ENCODE assay signal across 14 cellular contexts in genomic region chr4:87677731-87678130, GRCh38. TPM values are rescaled to one million over a fixed set of nuclear protein-coding genes. Genes with fewer than 3 reads are reported as not detected.
DNase-seq lines count a peak whose midpoint lies in the region; ATAC-seq and TF ChIP-seq lines count a peak whose summit lies in the region.
"Had no signal": no experiment of that assay in that cellular context is flagged by ENCODE, and none has a peak within 500 bp of the region (broad histone marks: within the 10 kb centered on the region; RNA-seq: fewer than 3 reads in every experiment).

No MANE protein-coding gene starts in this region.

- peaks cover 0 to 31% (median 19%) of the 10 kb centered on the region in 9 donors for H3K4me1 ChIP-seq in heart right ventricle

- H3K27ac Mint-ChIP-seq in mesothelial cell of epicardium = no peak overlapping the region
- H3K27ac Mint-ChIP-seq in CD4-positive, alpha-beta T cell = no peak overlapping the region
- no peak overlapping the region for H3K27ac Mint-ChIP-seq in stimulated activated naive B cell treated with anti-CD40 and anti-IgM and Interleukin-4, amounts not matched to agents 10 μg/mL and 1 μg/mL and 100 μg/mL, for 72 hours

- peaks cover 7% of the 10 kb centered on the region for H3K4me1 Mint-ChIP-seq in mesothelial cell of epicardium
- no peaks in the 10 kb centered on the region for H3K4me1 Mint-ChIP-seq in CD4-positive, alpha-beta T cell (ENCODE audit: low read depth)
- H3K4me1 Mint-ChIP-seq in stimulated activated naive B cell treated with anti-CD40 and anti-IgM and Interleukin-4, amounts not matched to agents 10 μg/mL and 1 μg/mL and 100 μg/mL, for 72 hours = no peaks in the 10 kb centered on the region

- POLR2A ChIA-PET in CD4-positive, alpha-beta T cell (lab: Charles Lee) = no interaction called here

- H3K36me3 ChIP-seq in heart right ventricle = no peaks in the 10 kb centered on the region

- H3K4me3 Mint-ChIP-seq in mesothelial cell of epicardium = no peak overlapping the region
- no peak overlapping the region for H3K4me3 Mint-ChIP-seq in CD4-positive, alpha-beta T cell
- H3K4me3 Mint-ChIP-seq in stimulated activated naive B cell treated with anti-CD40 and anti-IgM and Interleukin-4, amounts not matched to agents 10 μg/mL and 1 μg/mL and 100 μg/mL, for 72 hours = no peak overlapping the region

- H3K27me3 Mint-ChIP-seq in mesothelial cell of epicardium (ENCODE audit: low read depth) = no peaks in the 10 kb centered on the region
- peaks cover 15% of the 10 kb centered on the region for H3K27me3 Mint-ChIP-seq in CD4-positive, alpha-beta T cell
- H3K27me3 Mint-ChIP-seq in stimulated activated naive B cell treated with anti-CD40 and anti-IgM and Interleukin-4, amounts not matched to agents 10 μg/mL and 1 μg/mL and 100 μg/mL, for 72 hours = peaks cover 0 to 5% of the 10 kb centered on the region in 2 donors

- ATAC-seq in GM21515 (IDR thresholded peaks at IDR 0.05; ENCODE audit: unreplicated experiment) = peak; percentile 86
- ATAC-seq in HG03280 (IDR thresholded peaks at IDR 0.05; ENCODE audit: unreplicated experiment) = peak; percentile 86
- ATAC-seq in heart right ventricle = peak; percentile 62 to 88 (median 78)
- ATAC-seq in CD4-positive, alpha-beta T cell (ENCODE audit: poor library complexity) = no peak
- ATAC-seq in stimulated activated naive B cell treated with anti-CD40 and anti-IgM and Interleukin-4, amounts not matched to agents 10 μg/mL and 1 μg/mL and 100 μg/mL, for 72 hours (replicated peaks) = no peak

- no peaks in the 10 kb centered on the region for H3K27me3 ChIP-seq in heart right ventricle
- H3K27me3 ChIP-seq in CD4-positive, alpha-beta T cell (ENCODE audit: control insufficient read depth, insufficient read depth, low read length) = no peaks in the 10 kb centered on the region

- intact Hi-C loops in heart right ventricle (cut with DNase I) = loop anchor here in 9 of 10 donors (2.0 to 10.0 kb wide), 12 partner anchors 53 to 537 kb away; partner anchors contain the start of gene SPP1 (in 3 of the 9)
- intact Hi-C loops in CD4-positive, alpha-beta T cell (cut with DNase I, micrococcal nuclease) = loop anchor here in 1 of 2 experiments (5.0 kb wide), 1 partner anchor 840 kb away; no protein-coding TSS in a partner anchor

- no peak overlapping the region for H3K4me3 ChIP-seq in GM12864 (ENCODE audit: low read depth, low read length)
- H3K4me3 ChIP-seq in heart right ventricle = no peak overlapping the region

- H3K9me3 Mint-ChIP-seq in mesothelial cell of epicardium = peaks cover 28% of the 10 kb centered on the region
- peaks cover 3% of the 10 kb centered on the region for H3K9me3 Mint-ChIP-seq in CD4-positive, alpha-beta T cell
- peaks cover 10 to 12% of the 10 kb centered on the region in 2 donors for H3K9me3 Mint-ChIP-seq in stimulated activated naive B cell treated with anti-CD40 and anti-IgM and Interleukin-4, amounts not matched to agents 10 μg/mL and 1 μg/mL and 100 μg/mL, for 72 hours

- H3K9me3 ChIP-seq in heart right ventricle = peaks cover 0 to 34% (median 5%) of the 10 kb centered on the region in 11 donors
- H3K9me3 ChIP-seq in CD4-positive, alpha-beta T cell (ENCODE audit: control insufficient read depth, low read length) = no peaks in the 10 kb centered on the region

- CTCF ChIA-PET in CD4-positive, alpha-beta T cell (lab: Charles Lee) = interaction anchor here (0.6 kb wide), 1 partner anchor 533 kb away, joined by 3 read pairs; no protein-coding TSS in a partner anchor

- WGBS in heart right ventricle, 2 donors = 43 to 48% methylated on average over 7 of the region's 7 CpGs

- peak overlapping the region; percentile 20 to 70 (median 49) for H3K27ac ChIP-seq in heart right ventricle
- H3K27ac ChIP-seq in CD4-positive, alpha-beta T cell (ENCODE audit: low read depth, low read length) = no peak overlapping the region

- DNase-seq in GM12864 (ENCODE audit: low read depth) (peak; percentile 5), heart right ventricle (peak; percentile 37 to 62), mesothelial cell of epicardium (ENCODE audit: low spot score in 2 of 2, unreplicated experiment in 2 of 2) (no peak)
- no peak for DNase-seq in CD4-positive, alpha-beta T cell
- DNase-seq in activated CD4-positive, CD25-positive, alpha-beta regulatory T cell treated with anti-CD3 and anti-CD28 coated beads, Interleukin-2, amount 50 U/mL, for 72 hours = no peak
- no peak for DNase-seq in stimulated activated naive B cell treated with anti-CD40 and anti-IgM and Interleukin-4, amounts not matched to agents 10 μg/mL and 1 μg/mL and 100 μg/mL, for 72 hours
- DNase-seq: activated T-cell treated with anti-CD3 and anti-CD28 coated beads, Interleukin-2, amount 50 U/mL, for 1 hour; HCEC 1CT; NK-92 treated with Interleukin-12 subunit alpha and Interleukin-12 subunit beta, amount 100 ng/mL, for 24 hours; retina had no signal

- peaks cover 9% of the 10 kb centered on the region for H3K36me3 Mint-ChIP-seq in mesothelial cell of epicardium
- H3K36me3 Mint-ChIP-seq in CD4-positive, alpha-beta T cell (ENCODE audit: low read depth) = no peaks in the 10 kb centered on the region
- peaks cover 2 to 5% of the 10 kb centered on the region in 2 donors for H3K36me3 Mint-ChIP-seq in stimulated activated naive B cell treated with anti-CD40 and anti-IgM and Interleukin-4, amounts not matched to agents 10 μg/mL and 1 μg/mL and 100 μg/mL, for 72 hours

- TF ChIP-seq CTCF in GM12864 (IDR thresholded peaks at IDR 0.05; ENCODE audit: low read depth, low read length, missing control alignments) (no peak), heart right ventricle (IDR thresholded peaks at IDR 0.05) (no peak), mesothelial cell of epicardium (IDR thresholded peaks at IDR 0.05; ENCODE audit: unreplicated experiment) (no peak)
- TF ChIP-seq CTCF in CD4-positive, alpha-beta T cell (IDR thresholded peaks at IDR 0.05) = no peak

RNA-seq across cellular contexts. Expression of gene DMP1, which starts 27.7 kb away (rescaled TPM):
- not detected for total RNA-seq in heart right ventricle
- polyA plus RNA-seq in heart right ventricle = not detected
- not detected in 3 replicates for total RNA-seq in mesothelial cell of epicardium
- not detected for total RNA-seq in CD4-positive, alpha-beta T cell
- total RNA-seq: bronchial epithelial cell, LHCN-M2 had no signal

Comparison
In these comparisons a context has a peak if more than half of its experiments do, and no peak if none do; other contexts are left out.
1. DNase-seq: peak in GM12864 (single experiment) and heart right ventricle (2 of 2); none in mesothelial cell of epicardium (0 of 2), CD4-positive, alpha-beta T cell (0 of 10), activated CD4-positive, CD25-positive, alpha-beta regulatory T cell treated with anti-CD3 and anti-CD28 coated beads, Interleukin-2, amount 50 U/mL, for 72 hours (single experiment) and stimulated activated naive B cell treated with anti-CD40 and anti-IgM and Interleukin-4, amounts not matched to agents 10 μg/mL and 1 μg/mL and 100 μg/mL, for 72 hours (single experiment).
2. ATAC-seq: peak in GM21515 (single experiment), HG03280 (single experiment) and heart right ventricle (8 of 8); none in CD4-positive, alpha-beta T cell (single experiment) and stimulated activated naive B cell treated with anti-CD40 and anti-IgM and Interleukin-4, amounts not matched to agents 10 μg/mL and 1 μg/mL and 100 μg/mL, for 72 hours (0 of 2).